1 cellular context compared by ENCODE assay signal in genomic region chr3:152204218-152204617, GRCh38.
TF ChIP-seq lines count a peak whose summit lies in the region.

No MANE protein-coding gene starts in this region.

TF ChIP-seq in K562, 482 proteins besides CTCF, POLR2A, EP300 and RAD21 (continued from another document):
- TF ChIP-seq FOXM1 (IDR thresholded peaks at IDR 0.05; ENCODE audit: low read depth), result peak; percentile 39; the same call in 1 of the 2 replicates
- no peak for TF ChIP-seq FOXM1 (CRISPR knock-in tag; IDR thresholded peaks at IDR 0.05; ENCODE audit: low read depth)
- peak; percentile 61; the same call in 1 of the 2 replicates for TF ChIP-seq SMARCA4 (IDR thresholded peaks at IDR 0.05)
- TF ChIP-seq PKNOX1 (IDR thresholded peaks at IDR 0.05), result peak; percentile 70
- no peak for TF ChIP-seq RUNX1 (IDR thresholded peaks at IDR 0.05; ENCODE audit: low read depth)
- TF ChIP-seq SOX6 (IDR thresholded peaks at IDR 0.05), result peak; percentile 27; the same call in 1 of the 2 replicates
- TF ChIP-seq EWSR1 (IDR thresholded peaks at IDR 0.05; ENCODE audit: borderline replicate concordance, low read depth, partially characterized antibody), result no peak
- TF ChIP-seq FOXK2 (conservative IDR thresholded peaks at IDR 0.05 in 1 of 2, IDR thresholded peaks at IDR 0.05 in 1 of 2; ENCODE audit: low read depth in 2 of 2), result 0 out of 4 replicates have a peak, but pooled peaks of 1 of the 2 experiments have one; percentile 12
- TF ChIP-seq POLR2B (IDR thresholded peaks at IDR 0.05; ENCODE audit: low read depth, partially characterized antibody), result no peak
- TF ChIP-seq GATA2 (CRISPR knock-in tag; IDR thresholded peaks at IDR 0.05), result no peak
- TF ChIP-seq ZKSCAN3 (CRISPR knock-in tag; IDR thresholded peaks at IDR 0.05), result no peak
- no peak for TF ChIP-seq HLTF (IDR thresholded peaks at IDR 0.05)
- TF ChIP-seq CEBPG (CRISPR knock-in tag; IDR thresholded peaks at IDR 0.05), result no peak
- 0 out of 4 replicates have a peak, but pooled peaks of 1 of the 2 experiments have one; percentile 25 for TF ChIP-seq CEBPG (tag; conservative IDR thresholded peaks at IDR 0.05 in 1 of 2, IDR thresholded peaks at IDR 0.05 in 1 of 2)
- no peak for TF ChIP-seq ZNF695 (CRISPR knock-in tag; IDR thresholded peaks at IDR 0.05)
- TF ChIP-seq REST (CRISPR knock-in tag; IDR thresholded peaks at IDR 0.05; ENCODE audit: low read depth), result no peak
- TF ChIP-seq, protein P1, sequence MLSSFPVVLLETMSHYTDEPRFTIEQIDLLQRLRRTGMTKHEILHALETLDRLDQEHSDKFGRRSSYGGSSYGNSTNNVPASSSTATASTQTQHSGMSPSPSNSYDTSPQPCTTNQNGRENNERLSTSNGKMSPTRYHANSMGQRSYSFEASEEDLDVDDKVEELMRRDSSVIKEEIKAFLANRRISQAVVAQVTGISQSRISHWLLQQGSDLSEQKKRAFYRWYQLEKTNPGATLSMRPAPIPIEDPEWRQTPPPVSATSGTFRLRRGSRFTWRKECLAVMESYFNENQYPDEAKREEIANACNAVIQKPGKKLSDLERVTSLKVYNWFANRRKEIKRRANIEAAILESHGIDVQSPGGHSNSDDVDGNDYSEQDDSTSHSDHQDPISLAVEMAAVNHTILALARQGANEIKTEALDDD (IDR thresholded peaks at IDR 0.05), result peak; percentile 45; the same call in 1 of the 2 replicates
